ENCODE assay signal across 8 cellular contexts in genomic region chr6:30723159-30723842, GRCh38. TPM values are rescaled to one million over a fixed set of nuclear protein-coding genes. Genes with fewer than 3 reads are reported as not detected.
DNase-seq lines count a peak whose midpoint lies in the region; TF ChIP-seq lines count a peak whose summit lies in the region.
"Not testable (repeated sequence)": the region's sequence is repeated elsewhere in the genome, so short reads cannot be mapped to it uniquely, and the experiment has no call there.

No MANE protein-coding gene starts in this region.

- intact Hi-C loops in CD14-positive monocyte (cut with micrococcal nuclease): loop anchor here (5.0 to 10.0 kb wide), 3 partner anchors 106 to 241 kb away; partner anchors contain the start of genes HLA-E (in 1 of the 2), MRPS18B (in 1 of the 2) and PPP1R10 (in 1 of the 2)
- intact Hi-C loops in activated T-helper 1 cell treated with anti-CD3 and anti-CD28 coated beads, Interleukin-12 subunit alpha, Interleukin-12 subunit beta, Interleukin-2, Interleukin-4 antibody, amounts not matched to agents 30 ng/mL and 10 ng/mL and 1 ng/mL, durations not matched to agents 14 hours and 24 hours and 36 hours (cut with micrococcal nuclease); stomach (cut with DNase I; ENCODE audit: low total_unique reads): not testable (repeated sequence)

- TF ChIP-seq CTCF in CD14-positive monocyte (IDR thresholded peaks at IDR 0.05); HL-60 (IDR thresholded peaks at IDR 0.05; ENCODE audit: insufficient read depth, low read length); choroid plexus epithelial cell (conservative IDR thresholded peaks at IDR 0.05; ENCODE audit: low read depth, low read length); neural crest cell (conservative IDR thresholded peaks at IDR 0.05); stomach (IDR thresholded peaks at IDR 0.05): not testable (repeated sequence)

- H3K9ac ChIP-seq in iPS-18a (ENCODE audit: low read length): not testable (repeated sequence)

- WGBS in stomach, 5 donors: 47 to 55% (median 51%) methylated on average over 16 of the region's 16 CpGs

- not testable (repeated sequence) for DNase-seq in CD14-positive monocyte (ENCODE audit: low spot score); HL-60 (ENCODE audit: low read depth in 1 of 2, low spot score in 1 of 2); SJSA1 (ENCODE audit: low read depth in 1 of 2, low spot score in 2 of 2); activated T-helper 1 cell treated with anti-CD3 and anti-CD28 coated beads, Interleukin-12 subunit alpha, Interleukin-12 subunit beta, Interleukin-2, Interleukin-4 antibody, amounts not matched to agents 30 ng/mL and 10 ng/mL and 1 ng/mL, durations not matched to agents 14 hours and 24 hours and 36 hours (ENCODE audit: low spot score); choroid plexus epithelial cell (ENCODE audit: low read depth); neural crest cell (ENCODE audit: low read depth, low spot score); stomach

- peak overlapping the region; percentile 3; the same call in 1 of the 2 replicates for H3K27ac ChIP-seq in HL-60 (replicated peaks)
- H3K27ac ChIP-seq in SJSA1; iPS-18a (ENCODE audit: low read length): not testable (repeated sequence)
- H3K27ac ChIP-seq in stomach: peak overlapping the region in 4 of 5 donors; percentile 93 to 99 (median 98)

- not testable (repeated sequence) for TF ChIP-seq POLR2A in stomach (IDR thresholded peaks at IDR 0.05)

- H3K27ac Mint-ChIP-seq in CD14-positive monocyte (peak overlapping the region in 6 of 7 donors; percentile 37 to 95 (median 87)), neural crest cell (ENCODE audit: unreplicated experiment) (peak overlapping the region; percentile 28)
- H3K27ac Mint-ChIP-seq in activated T-helper 1 cell treated with anti-CD3 and anti-CD28 coated beads, Interleukin-12 subunit alpha, Interleukin-12 subunit beta, Interleukin-2, Interleukin-4 antibody, amounts not matched to agents 30 ng/mL and 10 ng/mL and 1 ng/mL, durations not matched to agents 14 hours and 24 hours and 36 hours: peak overlapping the region; percentile 83

- TF ChIP-seq EP300 in stomach (IDR thresholded peaks at IDR 0.05): not testable (repeated sequence)

- not testable (repeated sequence) for H3K4me3 ChIP-seq in HL-60 (replicated peaks; ENCODE audit: insufficient read depth, low read length)
- H3K4me3 ChIP-seq in SJSA1 (peak overlapping the region; percentile 78), choroid plexus epithelial cell (ENCODE audit: low read depth, low read length) (peak overlapping the region; percentile 88), iPS-18a (ENCODE audit: low read length) (peak overlapping the region; percentile 97), stomach (peak overlapping the region in 1 of 4 donors; percentile 11)

- H3K27me3 Mint-ChIP-seq in CD14-positive monocyte (ENCODE audit: low read depth in 3 of 3); activated T-helper 1 cell treated with anti-CD3 and anti-CD28 coated beads, Interleukin-12 subunit alpha, Interleukin-12 subunit beta, Interleukin-2, Interleukin-4 antibody, amounts not matched to agents 30 ng/mL and 10 ng/mL and 1 ng/mL, durations not matched to agents 14 hours and 24 hours and 36 hours (ENCODE audit: insufficient read depth): not testable (repeated sequence)
- H3K27me3 Mint-ChIP-seq in neural crest cell (ENCODE audit: low read depth): peaks cover 66% of the 10 kb centered on the region

- H3K4me3 Mint-ChIP-seq in CD14-positive monocyte: not testable (repeated sequence)
- peak overlapping the region; percentile 95 for H3K4me3 Mint-ChIP-seq in activated T-helper 1 cell treated with anti-CD3 and anti-CD28 coated beads, Interleukin-12 subunit alpha, Interleukin-12 subunit beta, Interleukin-2, Interleukin-4 antibody, amounts not matched to agents 30 ng/mL and 10 ng/mL and 1 ng/mL, durations not matched to agents 14 hours and 24 hours and 36 hours
- H3K4me3 Mint-ChIP-seq in neural crest cell: peak overlapping the region; percentile 99

- H3K4me1 Mint-ChIP-seq in CD14-positive monocyte (peaks cover 41% of the 10 kb centered on the region), neural crest cell (peaks cover 64% of the 10 kb centered on the region)
- peaks cover 50% of the 10 kb centered on the region for H3K4me1 Mint-ChIP-seq in activated T-helper 1 cell treated with anti-CD3 and anti-CD28 coated beads, Interleukin-12 subunit alpha, Interleukin-12 subunit beta, Interleukin-2, Interleukin-4 antibody, amounts not matched to agents 30 ng/mL and 10 ng/mL and 1 ng/mL, durations not matched to agents 14 hours and 24 hours and 36 hours (ENCODE audit: low read depth)

- peaks cover 78% of the 10 kb centered on the region for H3K36me3 ChIP-seq in SJSA1
- peaks cover 48% of the 10 kb centered on the region for H3K36me3 ChIP-seq in iPS-18a (ENCODE audit: control insufficient read depth, low read depth, low read length)
- H3K36me3 ChIP-seq in stomach: peaks cover 48 to 61% (median 58%) of the 10 kb centered on the region in 4 donors

- H3K9me3 ChIP-seq in SJSA1 (replicated peaks); iPS-18a (ENCODE audit: control insufficient read depth, low read depth, low read length); stomach: not testable (repeated sequence)

- not testable (repeated sequence) for H3K9me3 Mint-ChIP-seq in CD14-positive monocyte; activated T-helper 1 cell treated with anti-CD3 and anti-CD28 coated beads, Interleukin-12 subunit alpha, Interleukin-12 subunit beta, Interleukin-2, Interleukin-4 antibody, amounts not matched to agents 30 ng/mL and 10 ng/mL and 1 ng/mL, durations not matched to agents 14 hours and 24 hours and 36 hours; neural crest cell

- peaks cover 51% of the 10 kb centered on the region for H3K4me1 ChIP-seq in SJSA1 (replicated peaks)
- peaks cover 15% of the 10 kb centered on the region for H3K4me1 ChIP-seq in iPS-18a (ENCODE audit: control insufficient read depth, low read depth, low read length)
- peaks cover 24 to 72% (median 50%) of the 10 kb centered on the region in 4 donors for H3K4me1 ChIP-seq in stomach

- not testable (repeated sequence) for H3K27me3 ChIP-seq in HL-60 (ENCODE audit: insufficient read depth, poor library complexity, severe bottlenecking); SJSA1 (replicated peaks); iPS-18a (ENCODE audit: control insufficient read depth, insufficient read depth, low read length); stomach

- H3K36me3 Mint-ChIP-seq in CD14-positive monocyte (peaks cover 39 to 54% of the 10 kb centered on the region in 2 donors), neural crest cell (ENCODE audit: low read depth) (peaks cover 55% of the 10 kb centered on the region)
- H3K36me3 Mint-ChIP-seq in activated T-helper 1 cell treated with anti-CD3 and anti-CD28 coated beads, Interleukin-12 subunit alpha, Interleukin-12 subunit beta, Interleukin-2, Interleukin-4 antibody, amounts not matched to agents 30 ng/mL and 10 ng/mL and 1 ng/mL, durations not matched to agents 14 hours and 24 hours and 36 hours (ENCODE audit: low read depth): peaks cover 61% of the 10 kb centered on the region

RNA-seq across cellular contexts. Expression of gene TUBB, which starts 3.1 kb away (rescaled TPM):
- polyA plus RNA-seq in CD14-positive monocyte: 10 to 100 TPM; 48.4 to 57.0 TPM
- total RNA-seq in SJSA1 (2014; rRNA removed; shearing (Covaris generic)): 1,157 and 1,642 TPM in 2 replicates
- total RNA-seq in activated T-helper 1 cell treated with anti-CD3 and anti-CD28 coated beads, Interleukin-12 subunit alpha, Interleukin-12 subunit beta, Interleukin-2, Interleukin-4 antibody, amounts not matched to agents 30 ng/mL and 10 ng/mL and 1 ng/mL, durations not matched to agents 14 hours and 24 hours and 36 hours: 1,001 and 1,002 TPM in 2 replicates
- total RNA-seq in neural crest cell: 1,986 and 2,086 TPM in 2 replicates
- 100 to 1,000 TPM in 4 of 5 donors, 10 to 100 TPM in 1; 67.5 to 177 (median 109) TPM for total RNA-seq in stomach
- 100 to 1,000 TPM; 127 to 223 (median 183) TPM for polyA plus RNA-seq in stomach

RNA-seq across cellular contexts. Expression of gene MDC1, which starts 6.2 kb away (rescaled TPM):
- polyA plus RNA-seq in CD14-positive monocyte: under 1 TPM; 0.27 to 0.34 TPM
- 8.4 and 8.6 TPM in 2 replicates for total RNA-seq in SJSA1 (2014; rRNA removed; shearing (Covaris generic))
- 93.7 and 95.7 TPM in 2 replicates for total RNA-seq in activated T-helper 1 cell treated with anti-CD3 and anti-CD28 coated beads, Interleukin-12 subunit alpha, Interleukin-12 subunit beta, Interleukin-2, Interleukin-4 antibody, amounts not matched to agents 30 ng/mL and 10 ng/mL and 1 ng/mL, durations not matched to agents 14 hours and 24 hours and 36 hours
- 104 and 107 TPM in 2 replicates for total RNA-seq in neural crest cell
- 100 to 1,000 TPM in 2 of 5 donors, 10 to 100 TPM in 2, 1 to 10 TPM in 1; 9.6 to 153 (median 99.2) TPM for total RNA-seq in stomach
- polyA plus RNA-seq in stomach: 1 to 10 TPM; 3.8 to 8.7 (median 4.2) TPM

RNA-seq across cellular contexts. Expression of gene FLOT1, which starts 19.2 kb away (rescaled TPM):
- polyA plus RNA-seq in CD14-positive monocyte: 100 to 1,000 TPM; 124 to 153 TPM
- 200 and 254 TPM in 2 replicates for total RNA-seq in SJSA1 (2014; rRNA removed; shearing (Covaris generic))
- 252 and 262 TPM in 2 replicates for total RNA-seq in activated T-helper 1 cell treated with anti-CD3 and anti-CD28 coated beads, Interleukin-12 subunit alpha, Interleukin-12 subunit beta, Interleukin-2, Interleukin-4 antibody, amounts not matched to agents 30 ng/mL and 10 ng/mL and 1 ng/mL, durations not matched to agents 14 hours and 24 hours and 36 hours
- total RNA-seq in neural crest cell: 100 and 106 TPM in 2 replicates
- total RNA-seq in stomach: 100 to 1,000 TPM in 2 of 5 donors, 10 to 100 TPM in 3; 40.6 to 201 (median 74.7) TPM
- polyA plus RNA-seq in stomach: 100 to 1,000 TPM; 145 to 178 (median 151) TPM

RNA-seq across cellular contexts. Expression of gene IER3, which starts 21.0 kb away (rescaled TPM):
- 10 to 100 TPM; 30.6 to 53.2 TPM for polyA plus RNA-seq in CD14-positive monocyte
- 119 and 139 TPM in 2 replicates for total RNA-seq in SJSA1 (2014; rRNA removed; shearing (Covaris generic))
- 578 and 603 TPM in 2 replicates for total RNA-seq in activated T-helper 1 cell treated with anti-CD3 and anti-CD28 coated beads, Interleukin-12 subunit alpha, Interleukin-12 subunit beta, Interleukin-2, Interleukin-4 antibody, amounts not matched to agents 30 ng/mL and 10 ng/mL and 1 ng/mL, durations not matched to agents 14 hours and 24 hours and 36 hours
- total RNA-seq in neural crest cell: 4.8 and 6.3 TPM in 2 replicates
- total RNA-seq in stomach: 100 to 1,000 TPM in 2 of 5 donors, 10 to 100 TPM in 3; 16.5 to 144 (median 92.8) TPM
- 100 to 1,000 TPM; 112 to 187 (median 147) TPM for polyA plus RNA-seq in stomach

RNA-seq across cellular contexts. Expression of gene NRM, which starts 32.5 kb away (rescaled TPM):
- polyA plus RNA-seq in CD14-positive monocyte: 10 to 100 TPM; 25.9 to 35.0 TPM
- 6.8 and 10.0 TPM in 2 replicates for total RNA-seq in SJSA1 (2014; rRNA removed; shearing (Covaris generic))
- total RNA-seq in activated T-helper 1 cell treated with anti-CD3 and anti-CD28 coated beads, Interleukin-12 subunit alpha, Interleukin-12 subunit beta, Interleukin-2, Interleukin-4 antibody, amounts not matched to agents 30 ng/mL and 10 ng/mL and 1 ng/mL, durations not matched to agents 14 hours and 24 hours and 36 hours: 15.5 and 15.9 TPM in 2 replicates
- total RNA-seq in neural crest cell: 66.5 and 69.2 TPM in 2 replicates
- total RNA-seq in stomach: 1 to 10 TPM in 4 of 5 donors, under 1 TPM in 1; 0.92 to 6.4 (median 2.9) TPM
- 10 to 100 TPM in 1 of 3 donors, 1 to 10 TPM in 2; 4.1 to 15.8 (median 8.5) TPM for polyA plus RNA-seq in stomach

Comparison
In these comparisons a context has a peak if more than half of its experiments do, and no peak if none do; other contexts are left out.
1. H3K27ac Mint-ChIP-seq: peak in every context shown above with its lines; median percentile 87 in CD14-positive monocyte; 83 in activated T-helper 1 cell treated with anti-CD3 and anti-CD28 coated beads, Interleukin-12 subunit alpha, Interleukin-12 subunit beta, Interleukin-2, Interleukin-4 antibody, amounts not matched to agents 30 ng/mL and 10 ng/mL and 1 ng/mL, durations not matched to agents 14 hours and 24 hours and 36 hours; 28 in neural crest cell.